ENCODE assay signal across 16 cellular contexts in genomic region chr16:71590071-71590470, GRCh38. TPM values are rescaled to one million over a fixed set of nuclear protein-coding genes. Genes with fewer than 3 reads are reported as not detected.
"Had no signal": no experiment of that assay in that cellular context is flagged by ENCODE, and none has a peak within 500 bp of the region (broad histone marks: within the 10 kb centered on the region; RNA-seq: fewer than 3 reads in every experiment).

No MANE protein-coding gene starts in this region.

RNA-seq across cellular contexts. Expression of gene TAT, which starts 13.2 kb away (rescaled TPM):
- total RNA-seq: activated naive CD4-positive, alpha-beta T cell treated with anti-CD3 and anti-CD28 coated beads for 36 hours; activated naive CD4-positive, alpha-beta T cell treated with anti-CD3 and anti-CD28 coated beads, Interleukin-2, amount 50 U/mL, for 72 hours; activated naive CD8-positive, alpha-beta T cell treated with anti-CD3 and anti-CD28 coated beads for 36 hours; activated naive CD8-positive, alpha-beta T cell treated with anti-CD3 and anti-CD28 coated beads, Interleukin-2, amount 10 ng/mL, durations not matched to agents 7 days and 5 days; activated T-cell treated with anti-CD3 and anti-CD28 coated beads, Interleukin-2, amount 50 U/mL, for 72 hours; activated T-helper 1 cell treated with anti-CD3 and anti-CD28 coated beads, Interleukin-12 subunit alpha, Interleukin-12 subunit beta, Interleukin-2, Interleukin-4 antibody, amounts not matched to agents 30 ng/mL and 10 ng/mL and 1 ng/mL, durations not matched to agents 14 hours and 24 hours and 36 hours; activated T-helper 17 cell treated with anti-CD3 and anti-CD28 coated beads, Interleukin-2, amount 50 U/mL, for 72 hours; activated T-helper 2 cell treated with anti-CD3 and anti-CD28 coated beads, Interferon-gamma antibody, Interleukin-2, Interleukin-4, amounts not matched to agents 10 μg/mL and 5 μg/mL and 100 μg/mL, durations not matched to agents 14 hours and 24 hours and 36 hours; aorta; astrocyte; body of pancreas; bronchial epithelial cell; cardiac muscle cell; cardiac septum; cerebellum had no signal
- polyA plus RNA-seq: aorta had no signal

RNA-seq across cellular contexts. Expression of gene MARVELD3, which starts 35.9 kb away (rescaled TPM):
- total RNA-seq: activated naive CD4-positive, alpha-beta T cell treated with anti-CD3 and anti-CD28 coated beads for 36 hours; activated naive CD4-positive, alpha-beta T cell treated with anti-CD3 and anti-CD28 coated beads, Interleukin-2, amount 50 U/mL, for 72 hours; activated naive CD8-positive, alpha-beta T cell treated with anti-CD3 and anti-CD28 coated beads for 36 hours; activated naive CD8-positive, alpha-beta T cell treated with anti-CD3 and anti-CD28 coated beads, Interleukin-2, amount 10 ng/mL, durations not matched to agents 7 days and 5 days; activated T-cell treated with anti-CD3 and anti-CD28 coated beads, Interleukin-2, amount 50 U/mL, for 72 hours; activated T-helper 1 cell treated with anti-CD3 and anti-CD28 coated beads, Interleukin-12 subunit alpha, Interleukin-12 subunit beta, Interleukin-2, Interleukin-4 antibody, amounts not matched to agents 30 ng/mL and 10 ng/mL and 1 ng/mL, durations not matched to agents 14 hours and 24 hours and 36 hours; activated T-helper 17 cell treated with anti-CD3 and anti-CD28 coated beads, Interleukin-2, amount 50 U/mL, for 72 hours; activated T-helper 2 cell treated with anti-CD3 and anti-CD28 coated beads, Interferon-gamma antibody, Interleukin-2, Interleukin-4, amounts not matched to agents 10 μg/mL and 5 μg/mL and 100 μg/mL, durations not matched to agents 14 hours and 24 hours and 36 hours; aorta; ascending aorta; cardiac muscle cell; cardiac septum had no signal
